In genomic region chr7:99137418-99138180, GRCh38 we compare ENCODE assay signal across 1 cellular context.
TF ChIP-seq lines count a peak whose summit lies in the region.

No MANE protein-coding gene starts in this region.

TF ChIP-seq in A549, 52 proteins besides CTCF, POLR2A, EP300 and RAD21 (continued from another document):
- TF ChIP-seq EHMT2 (IDR thresholded peaks at IDR 0.05; ENCODE audit: low read depth): no peak
- no peak for TF ChIP-seq CEBPB (IDR thresholded peaks at IDR 0.05)
- TF ChIP-seq POLR2AphosphoS2 (conservative IDR thresholded peaks at IDR 0.05; ENCODE audit: low read length): no peak
- TF ChIP-seq TP53 (CRISPR knock-in tag; IDR thresholded peaks at IDR 0.05): no peak
- TF ChIP-seq HOXB5 (CRISPR knock-in tag; IDR thresholded peaks at IDR 0.05): no peak
- TF ChIP-seq ZNF302 (CRISPR knock-in tag; IDR thresholded peaks at IDR 0.05): no peak
- TF ChIP-seq RARB (CRISPR knock-in tag; IDR thresholded peaks at IDR 0.05): no peak
- no peak for TF ChIP-seq HEYL (CRISPR knock-in tag; IDR thresholded peaks at IDR 0.05)
- no peak for TF ChIP-seq NFE2L2 (conservative IDR thresholded peaks at IDR 0.05; ENCODE audit: low read length)
- no peak for TF ChIP-seq HOXB13 (CRISPR knock-in tag; IDR thresholded peaks at IDR 0.05; ENCODE audit: low read depth)
- no peak for TF ChIP-seq ZSCAN20 (CRISPR knock-in tag; IDR thresholded peaks at IDR 0.05)
- no peak for TF ChIP-seq SREBF2 (IDR thresholded peaks at IDR 0.05)
